38 cellular contexts compared by ENCODE assay signal in the genomic region with DNA sequence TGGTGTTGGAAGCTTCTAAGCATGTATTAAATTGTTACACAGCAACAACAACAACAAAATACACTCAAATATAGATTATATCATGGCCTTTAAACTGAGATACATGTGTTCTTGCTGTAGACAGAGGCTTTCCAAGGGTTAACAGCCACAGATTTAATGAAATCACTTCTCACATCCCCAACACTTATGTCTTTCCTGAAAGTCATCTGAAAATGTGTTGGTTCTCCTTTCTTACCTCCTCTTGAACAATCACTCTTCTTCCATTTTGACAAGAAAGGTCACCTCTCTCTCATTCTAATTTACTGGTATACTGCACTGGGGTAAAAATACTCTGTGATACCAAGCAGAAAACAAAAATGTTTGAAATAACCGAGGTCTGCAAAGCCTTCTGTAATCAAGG.
"Had no signal": no experiment of that assay in that cellular context is flagged by ENCODE, and none has a peak within 500 bp of the region (broad histone marks: within the 10 kb centered on the region; RNA-seq: fewer than 3 reads in every experiment).

No MANE protein-coding gene starts in this region.

- H3K9me3 ChIP-seq: adrenal gland, ascending aorta, body of pancreas, breast epithelium had no signal

- H3K36me3 ChIP-seq: adrenal gland, ascending aorta, brain microvascular endothelial cell, breast epithelium, cardiac muscle cell had no signal

- DNase-seq: activated effector memory CD4-positive, alpha-beta T cell treated with anti-CD3 and anti-CD28 coated beads, Interleukin-2, amount 50 U/mL, for 16 hours; activated effector memory CD4-positive, alpha-beta T cell treated with Interleukin-2 at 50 U/mL for 16 hours; activated gamma-delta T cell; activated gamma-delta T cell treated with Interleukin-2 at 50 U/mL for 16 hours; activated naive CD4-positive, alpha-beta T cell; activated naive CD4-positive, alpha-beta T cell treated with anti-CD3 and anti-CD28 coated beads for 36 hours; activated naive CD4-positive, alpha-beta T cell treated with anti-CD3 and anti-CD28 coated beads, Interleukin-2, amount 10 ng/mL, durations not matched to agents 7 days and 5 days; activated naive CD4-positive, alpha-beta T cell treated with anti-CD3 and anti-CD28 coated beads, Interleukin-2, amount 50 U/mL, for 16 hours; activated naive CD4-positive, alpha-beta T cell treated with Interleukin-2 at 50 U/mL for 16 hours; activated naive CD8-positive, alpha-beta T cell treated with anti-CD3 and anti-CD28 coated beads for 36 hours; activated naive CD8-positive, alpha-beta T cell treated with anti-CD3 and anti-CD28 coated beads, Interleukin-2, amount 10 ng/mL, durations not matched to agents 7 days and 5 days; activated naive CD8-positive, alpha-beta T cell treated with anti-CD3 and anti-CD28 coated beads, Interleukin-2, amount 50 U/mL, for 24 hours; activated T-cell treated with anti-CD3 and anti-CD28 coated beads, Interleukin-2, amount 50 U/mL, for 1 hour; activated T-cell treated with anti-CD3 and anti-CD28 coated beads, Interleukin-2, amount 50 U/mL, for 24 hours; activated T-cell treated with anti-CD3 and anti-CD28 coated beads, Interleukin-2, amount 50 U/mL, for 4 hours; activated T-cell treated with anti-CD3 and anti-CD28 coated beads, Interleukin-2, amount 50 U/mL, for 48 hours; activated T-cell treated with anti-CD3 and anti-CD28 coated beads, Interleukin-2, amount 50 U/mL, for 72 hours; adrenal gland; amniotic stem cell; amygdala; anterior cingulate cortex; aorta; body of pancreas; brain microvascular endothelial cell; caudate nucleus; central memory CD4-positive, alpha-beta T cell; cerebellar nuclear complex had no signal

- H3K4me3 ChIP-seq: adrenal gland, ascending aorta, body of pancreas, breast epithelium, cardiac muscle cell had no signal

- H3K4me3 Mint-ChIP-seq: activated naive CD4-positive, alpha-beta T cell treated with anti-CD3 and anti-CD28 coated beads for 36 hours; activated naive CD4-positive, alpha-beta T cell treated with anti-CD3 and anti-CD28 coated beads, Interleukin-2, amount 10 ng/mL, durations not matched to agents 7 days and 5 days; activated naive CD4-positive, alpha-beta T cell treated with anti-CD3 and anti-CD28 coated beads, Interleukin-2, amount 50 U/mL, for 24 hours; activated naive CD8-positive, alpha-beta T cell; activated naive CD8-positive, alpha-beta T cell treated with anti-CD3 and anti-CD28 coated beads for 36 hours; activated naive CD8-positive, alpha-beta T cell treated with anti-CD3 and anti-CD28 coated beads, Interleukin-2, amount 10 ng/mL, durations not matched to agents 7 days and 5 days; activated naive CD8-positive, alpha-beta T cell treated with anti-CD3 and anti-CD28 coated beads, Interleukin-2, amount 50 U/mL, for 24 hours; activated T-cell treated with anti-CD3 and anti-CD28 coated beads, Interleukin-2, amount 50 U/mL, for 24 hours; activated T-cell treated with anti-CD3 and anti-CD28 coated beads, Interleukin-2, amount 50 U/mL, for 4 hours; activated T-cell treated with anti-CD3 and anti-CD28 coated beads, Interleukin-2, amount 50 U/mL, for 72 hours; activated T-helper 1 cell treated with anti-CD3 and anti-CD28 coated beads, Interleukin-12 subunit alpha, Interleukin-12 subunit beta, Interleukin-2, Interleukin-4 antibody, amounts not matched to agents 30 ng/mL and 10 ng/mL and 1 ng/mL, durations not matched to agents 14 hours and 24 hours and 36 hours; activated T-helper 17 cell treated with anti-CD3 and anti-CD28 coated beads, Interleukin-2, amount 50 U/mL, for 72 hours; brain; central memory CD8-positive, alpha-beta T cell had no signal

- H3K36me3 Mint-ChIP-seq: activated naive CD4-positive, alpha-beta T cell treated with anti-CD3 and anti-CD28 coated beads, Interleukin-2, amount 10 ng/mL, durations not matched to agents 7 days and 5 days; activated naive CD4-positive, alpha-beta T cell treated with anti-CD3 and anti-CD28 coated beads, Interleukin-2, amount 50 U/mL, for 24 hours; activated naive CD4-positive, alpha-beta T cell treated with anti-CD3 and anti-CD28 coated beads, Interleukin-2, amount 50 U/mL, for 72 hours; activated naive CD8-positive, alpha-beta T cell; activated naive CD8-positive, alpha-beta T cell treated with anti-CD3 and anti-CD28 coated beads for 36 hours; activated naive CD8-positive, alpha-beta T cell treated with anti-CD3 and anti-CD28 coated beads, Interleukin-2, amount 10 ng/mL, durations not matched to agents 7 days and 5 days; brain had no signal

- ATAC-seq: activated naive CD4-positive, alpha-beta T cell treated with anti-CD3 and anti-CD28 coated beads, Interleukin-2, amount 50 U/mL, for 72 hours; activated naive CD8-positive, alpha-beta T cell treated with anti-CD3 and anti-CD28 coated beads, Interleukin-2, amount 50 U/mL, for 24 hours; activated T-cell treated with anti-CD3 and anti-CD28 coated beads, Interleukin-2, amount 50 U/mL, for 4 hours; activated T-cell treated with anti-CD3 and anti-CD28 coated beads, Interleukin-2, amount 50 U/mL, for 72 hours; activated T-helper 17 cell treated with anti-CD3 and anti-CD28 coated beads, Interleukin-2, amount 50 U/mL, for 72 hours; body of pancreas had no signal

- H3K4me1 ChIP-seq: ascending aorta, body of pancreas, breast epithelium had no signal

- H3K9me3 Mint-ChIP-seq: activated naive CD4-positive, alpha-beta T cell treated with anti-CD3 and anti-CD28 coated beads for 36 hours; activated naive CD4-positive, alpha-beta T cell treated with anti-CD3 and anti-CD28 coated beads, Interleukin-2, amount 10 ng/mL, durations not matched to agents 7 days and 5 days; activated naive CD4-positive, alpha-beta T cell treated with anti-CD3 and anti-CD28 coated beads, Interleukin-2, amount 50 U/mL, for 24 hours; activated naive CD4-positive, alpha-beta T cell treated with anti-CD3 and anti-CD28 coated beads, Interleukin-2, amount 50 U/mL, for 72 hours; activated naive CD8-positive, alpha-beta T cell treated with anti-CD3 and anti-CD28 coated beads for 36 hours; activated naive CD8-positive, alpha-beta T cell treated with anti-CD3 and anti-CD28 coated beads, Interleukin-2, amount 50 U/mL, for 24 hours; activated T-cell treated with anti-CD3 and anti-CD28 coated beads, Interleukin-2, amount 50 U/mL, for 24 hours; activated T-cell treated with anti-CD3 and anti-CD28 coated beads, Interleukin-2, amount 50 U/mL, for 4 hours; activated T-helper 1 cell treated with anti-CD3 and anti-CD28 coated beads, Interleukin-12 subunit alpha, Interleukin-12 subunit beta, Interleukin-2, Interleukin-4 antibody, amounts not matched to agents 30 ng/mL and 10 ng/mL and 1 ng/mL, durations not matched to agents 14 hours and 24 hours and 36 hours; activated T-helper 17 cell treated with anti-CD3 and anti-CD28 coated beads, Interleukin-2, amount 50 U/mL, for 72 hours; activated T-helper 2 cell treated with anti-CD3 and anti-CD28 coated beads, Interferon-gamma antibody, Interleukin-2, Interleukin-4, amounts not matched to agents 10 μg/mL and 5 μg/mL and 100 μg/mL, durations not matched to agents 14 hours and 24 hours and 36 hours; central memory CD8-positive, alpha-beta T cell had no signal

- H3K27me3 ChIP-seq: adrenal gland, ascending aorta, body of pancreas, brain microvascular endothelial cell, breast epithelium, cardiac muscle cell had no signal

- H3K27ac Mint-ChIP-seq: activated naive CD4-positive, alpha-beta T cell treated with anti-CD3 and anti-CD28 coated beads for 36 hours; activated naive CD4-positive, alpha-beta T cell treated with anti-CD3 and anti-CD28 coated beads, Interleukin-2, amount 10 ng/mL, durations not matched to agents 7 days and 5 days; activated naive CD4-positive, alpha-beta T cell treated with anti-CD3 and anti-CD28 coated beads, Interleukin-2, amount 50 U/mL, for 24 hours; activated naive CD4-positive, alpha-beta T cell treated with anti-CD3 and anti-CD28 coated beads, Interleukin-2, amount 50 U/mL, for 72 hours; activated naive CD8-positive, alpha-beta T cell; activated naive CD8-positive, alpha-beta T cell treated with anti-CD3 and anti-CD28 coated beads for 36 hours; activated naive CD8-positive, alpha-beta T cell treated with anti-CD3 and anti-CD28 coated beads, Interleukin-2, amount 10 ng/mL, durations not matched to agents 7 days and 5 days; activated naive CD8-positive, alpha-beta T cell treated with anti-CD3 and anti-CD28 coated beads, Interleukin-2, amount 50 U/mL, for 24 hours; activated T-cell treated with anti-CD3 and anti-CD28 coated beads, Interleukin-2, amount 50 U/mL, for 24 hours; activated T-cell treated with anti-CD3 and anti-CD28 coated beads, Interleukin-2, amount 50 U/mL, for 72 hours; activated T-helper 1 cell treated with anti-CD3 and anti-CD28 coated beads, Interleukin-12 subunit alpha, Interleukin-12 subunit beta, Interleukin-2, Interleukin-4 antibody, amounts not matched to agents 30 ng/mL and 10 ng/mL and 1 ng/mL, durations not matched to agents 14 hours and 24 hours and 36 hours; activated T-helper 17 cell treated with anti-CD3 and anti-CD28 coated beads, Interleukin-2, amount 50 U/mL, for 72 hours; activated T-helper 2 cell treated with anti-CD3 and anti-CD28 coated beads, Interferon-gamma antibody, Interleukin-2, Interleukin-4, amounts not matched to agents 10 μg/mL and 5 μg/mL and 100 μg/mL, durations not matched to agents 14 hours and 24 hours and 36 hours; brain had no signal

- H3K27ac ChIP-seq: adrenal gland, ascending aorta, body of pancreas, brain microvascular endothelial cell, breast epithelium, cardiac muscle cell had no signal

- H3K4me1 Mint-ChIP-seq: activated naive CD4-positive, alpha-beta T cell treated with anti-CD3 and anti-CD28 coated beads, Interleukin-2, amount 10 ng/mL, durations not matched to agents 7 days and 5 days; activated naive CD4-positive, alpha-beta T cell treated with anti-CD3 and anti-CD28 coated beads, Interleukin-2, amount 50 U/mL, for 24 hours; activated naive CD8-positive, alpha-beta T cell treated with anti-CD3 and anti-CD28 coated beads, Interleukin-2, amount 10 ng/mL, durations not matched to agents 7 days and 5 days; activated naive CD8-positive, alpha-beta T cell treated with anti-CD3 and anti-CD28 coated beads, Interleukin-2, amount 50 U/mL, for 24 hours; activated T-helper 17 cell treated with anti-CD3 and anti-CD28 coated beads, Interleukin-2, amount 50 U/mL, for 72 hours; brain; central memory CD8-positive, alpha-beta T cell had no signal

- H3K27me3 Mint-ChIP-seq: activated naive CD4-positive, alpha-beta T cell treated with anti-CD3 and anti-CD28 coated beads, Interleukin-2, amount 10 ng/mL, durations not matched to agents 7 days and 5 days; activated naive CD4-positive, alpha-beta T cell treated with anti-CD3 and anti-CD28 coated beads, Interleukin-2, amount 50 U/mL, for 24 hours; activated naive CD8-positive, alpha-beta T cell; activated naive CD8-positive, alpha-beta T cell treated with anti-CD3 and anti-CD28 coated beads for 36 hours; activated naive CD8-positive, alpha-beta T cell treated with anti-CD3 and anti-CD28 coated beads, Interleukin-2, amount 10 ng/mL, durations not matched to agents 7 days and 5 days; activated naive CD8-positive, alpha-beta T cell treated with anti-CD3 and anti-CD28 coated beads, Interleukin-2, amount 50 U/mL, for 24 hours; activated T-cell treated with anti-CD3 and anti-CD28 coated beads, Interleukin-2, amount 50 U/mL, for 24 hours; activated T-helper 17 cell treated with anti-CD3 and anti-CD28 coated beads, Interleukin-2, amount 50 U/mL, for 72 hours; brain; central memory CD8-positive, alpha-beta T cell had no signal
